In the genomic region with DNA sequence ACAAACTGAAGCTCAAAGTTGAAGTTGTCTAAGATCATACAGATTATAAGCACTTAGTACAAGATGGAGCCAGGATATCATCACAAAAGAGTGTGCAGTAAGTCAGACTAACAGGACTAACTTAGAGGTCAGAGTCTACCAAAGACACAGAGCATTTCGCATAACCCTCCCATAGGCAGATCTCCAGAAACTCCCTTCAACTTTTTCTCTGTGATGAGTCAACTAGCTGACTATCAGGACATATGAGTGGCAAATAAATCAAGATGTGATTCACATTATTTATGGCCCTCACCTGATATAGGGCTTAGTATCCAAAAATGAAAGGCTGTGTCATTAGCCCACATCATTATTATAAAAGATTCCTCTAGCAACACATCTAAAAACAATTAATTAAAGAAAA, we compare ENCODE assay signal across 26 cellular contexts.
DNase-seq lines count a peak whose midpoint lies in the region; ATAC-seq, FAIRE-seq and TF ChIP-seq lines count a peak whose summit lies in the region.
"Had no signal": no experiment of that assay in that cellular context is flagged by ENCODE, and none has a peak within 500 bp of the region (broad histone marks: within the 10 kb centered on the region; RNA-seq: fewer than 3 reads in every experiment).

No MANE protein-coding gene starts in this region.

- no peak overlapping the region for H3K27ac ChIP-seq in astrocyte (ENCODE audit: low read depth, low read length)
- H3K27ac ChIP-seq: BLaER1 treated with 17β-estradiol and CSF1 and Interleukin-3, amounts not matched to agents 10 nM and 100 nM; SJSA1 had no signal

- H3K4me2 ChIP-seq in astrocyte (ENCODE audit: low read length) = no peak overlapping the region
- H3K4me2 ChIP-seq: BLaER1 treated with 17β-estradiol and CSF1 and Interleukin-3, amounts not matched to agents 10 nM and 100 nM had no signal

- peak; percentile 43 for DNase-seq in HT1080 (ENCODE audit: low read depth)
- peak; percentile 7 for DNase-seq in astrocyte (ENCODE audit: low read depth)
- peak; percentile 1 for DNase-seq in fibroblast of villous mesenchyme (ENCODE audit: low read depth)
- DNase-seq in stromal cell of bone marrow (ENCODE audit: low read depth) = peak; percentile 18
- DNase-seq in medulla oblongata (ENCODE audit: extremely low spot score) = no peak
- DNase-seq in AML-193 (lab: John Stamatoyannopoulos, UW) = no peak
- DNase-seq: ACHN; CD4-positive, alpha-beta memory T cell; GDM1; MM.1S; NCI-H1092; NCI-H1436 treated with DMSO at 0.1 percent for 48 hours; NCI-H2081; NCI-H2171; NCI-H345; NCI-H524; NCI-H774; NK-92 treated with Interleukin-12 subunit alpha and Interleukin-12 subunit beta, amount 100 ng/mL, for 24 hours had no signal

- H3K4me3 ChIP-seq in astrocyte (ENCODE audit: insufficient read depth, low read depth, low read length) (no peak overlapping the region), fibroblast of villous mesenchyme (ENCODE audit: low read depth, low read length) (no peak overlapping the region)
- H3K4me3 ChIP-seq: BLaER1 treated with 17β-estradiol and CSF1 and Interleukin-3, amounts not matched to agents 10 nM and 100 nM; SJSA1 had no signal

- no peaks in the 10 kb centered on the region for H3K27me3 ChIP-seq in astrocyte (ENCODE audit: insufficient read depth, low read length)
- H3K27me3 ChIP-seq: BLaER1 treated with 17β-estradiol and CSF1 and Interleukin-3, amounts not matched to agents 10 nM and 100 nM; SJSA1 had no signal

- H3K79me2 ChIP-seq in astrocyte (ENCODE audit: insufficient read depth, low read length) = no peaks in the 10 kb centered on the region

- H3K27ac Mint-ChIP-seq in astrocyte (ENCODE audit: unreplicated experiment) = no peak overlapping the region
- H3K27ac Mint-ChIP-seq: CD4-positive, alpha-beta memory T cell had no signal

- H3K9ac ChIP-seq in astrocyte (ENCODE audit: low read length) = no peak overlapping the region
- H3K9ac ChIP-seq: BLaER1 treated with 17β-estradiol and CSF1 and Interleukin-3, amounts not matched to agents 10 nM and 100 nM had no signal

- H4K20me1 ChIP-seq in astrocyte (ENCODE audit: insufficient read depth, low read length) = no peaks in the 10 kb centered on the region
- H4K20me1 ChIP-seq: BLaER1 treated with 17β-estradiol and CSF1 and Interleukin-3, amounts not matched to agents 10 nM and 100 nM had no signal

- FAIRE-seq in astrocyte (lab: Jason Lieb, UNC) = no peak
- FAIRE-seq: GM18507, GM19239, H1 had no signal

- H3K9me3 ChIP-seq in astrocyte (ENCODE audit: insufficient read depth, low read depth, low read length) = no peaks in the 10 kb centered on the region
- H3K9me3 ChIP-seq: BLaER1 treated with 17β-estradiol and CSF1 and Interleukin-3, amounts not matched to agents 10 nM and 100 nM; SJSA1 had no signal

- TF ChIP-seq CTCF in astrocyte (IDR thresholded peaks at IDR 0.05; ENCODE audit: insufficient read depth, low read depth, low read length) = no peak
- TF ChIP-seq CTCF in fibroblast of villous mesenchyme (IDR thresholded peaks at IDR 0.05; ENCODE audit: insufficient read depth, low read depth, low read length) = no peak

- H2AFZ ChIP-seq in astrocyte (ENCODE audit: low read depth, low read length) = no peak overlapping the region

- H3K4me1 ChIP-seq in astrocyte (ENCODE audit: insufficient read depth, low read length) = no peaks in the 10 kb centered on the region
- H3K4me1 ChIP-seq: BLaER1 treated with 17β-estradiol and CSF1 and Interleukin-3, amounts not matched to agents 10 nM and 100 nM; SJSA1 had no signal

- ATAC-seq in GM18511 (IDR thresholded peaks at IDR 0.05; ENCODE audit: unreplicated experiment) = no peak
- ATAC-seq: Panc1, Right ventricle myocardium inferior had no signal

- no peaks in the 10 kb centered on the region for H3K9me3 Mint-ChIP-seq in astrocyte (ENCODE audit: unreplicated experiment)

- H3K4me1 Mint-ChIP-seq in astrocyte (ENCODE audit: low read depth, unreplicated experiment) = peaks cover under 1% of the 10 kb centered on the region
- H3K4me1 Mint-ChIP-seq: CD4-positive, alpha-beta memory T cell had no signal

- no peaks in the 10 kb centered on the region for H3K36me3 Mint-ChIP-seq in astrocyte (ENCODE audit: low read depth, unreplicated experiment)
- H3K36me3 Mint-ChIP-seq: CD4-positive, alpha-beta memory T cell had no signal

- H3K4me3 Mint-ChIP-seq in astrocyte (ENCODE audit: unreplicated experiment) = no peak overlapping the region
- H3K4me3 Mint-ChIP-seq: CD4-positive, alpha-beta memory T cell had no signal

- H3K27me3 Mint-ChIP-seq in astrocyte (ENCODE audit: low read depth, unreplicated experiment) = no peaks in the 10 kb centered on the region
- H3K27me3 Mint-ChIP-seq: CD4-positive, alpha-beta memory T cell had no signal

- H3K36me3 ChIP-seq in astrocyte (ENCODE audit: insufficient read depth, low read length) = no peaks in the 10 kb centered on the region
- H3K36me3 ChIP-seq: BLaER1 treated with 17β-estradiol and CSF1 and Interleukin-3, amounts not matched to agents 10 nM and 100 nM; SJSA1 had no signal

Comparison
In these comparisons a context has a peak if more than half of its experiments do, and no peak if none do; other contexts are left out.
1. DNase-seq: peak in HT1080 (single experiment), astrocyte (single experiment), fibroblast of villous mesenchyme (single experiment) and stromal cell of bone marrow (single experiment); none in medulla oblongata (single experiment) and AML-193 (0 of 2).